12 cellular contexts compared by ENCODE assay signal in genomic region chr15:73650387-73651126, GRCh38. TPM values are rescaled to one million over a fixed set of nuclear protein-coding genes. Genes with fewer than 3 reads are reported as not detected.
DNase-seq lines count a peak whose midpoint lies in the region; ATAC-seq and TF ChIP-seq lines count a peak whose summit lies in the region.
"Had no signal": no experiment of that assay in that cellular context is flagged by ENCODE, and none has a peak within 500 bp of the region (broad histone marks: within the 10 kb centered on the region; RNA-seq: fewer than 3 reads in every experiment).

No MANE protein-coding gene starts in this region.

- H3K36me3 ChIP-seq in colonic mucosa, result no peaks in the 10 kb centered on the region
- H3K36me3 ChIP-seq: BLaER1, stomach had no signal

- H3K9me3 Mint-ChIP-seq in activated T-cell treated with anti-CD3 and anti-CD28 coated beads, Interleukin-2, amount 50 U/mL, for 4 hours, result peaks cover 6% of the 10 kb centered on the region
- peaks cover 5 to 7% of the 10 kb centered on the region in 2 donors for H3K9me3 Mint-ChIP-seq in stimulated activated naive B cell treated with anti-CD40 and anti-IgM and Interleukin-4, amounts not matched to agents 10 μg/mL and 1 μg/mL and 100 μg/mL, for 72 hours
- H3K9me3 Mint-ChIP-seq in effector memory CD8-positive, alpha-beta T cell, result no peaks in the 10 kb centered on the region

- TF ChIP-seq CTCF in choroid plexus epithelial cell (conservative IDR thresholded peaks at IDR 0.05; ENCODE audit: low read depth, low read length), result no peak
- TF ChIP-seq CTCF in colonic mucosa (IDR thresholded peaks at IDR 0.05), result no peak

- peaks cover 19% of the 10 kb centered on the region for H3K27me3 Mint-ChIP-seq in activated T-cell treated with anti-CD3 and anti-CD28 coated beads, Interleukin-2, amount 50 U/mL, for 4 hours (ENCODE audit: low read depth)
- H3K27me3 Mint-ChIP-seq in stimulated activated naive B cell treated with anti-CD40 and anti-IgM and Interleukin-4, amounts not matched to agents 10 μg/mL and 1 μg/mL and 100 μg/mL, for 72 hours, result peaks cover 43 to 67% of the 10 kb centered on the region in 2 donors
- H3K27me3 Mint-ChIP-seq in effector memory CD8-positive, alpha-beta T cell, result peaks cover 72 to 81% of the 10 kb centered on the region in 2 donors

- H3K27ac Mint-ChIP-seq in stimulated activated naive B cell treated with anti-CD40 and anti-IgM and Interleukin-4, amounts not matched to agents 10 μg/mL and 1 μg/mL and 100 μg/mL, for 72 hours, result no peak overlapping the region
- no peak overlapping the region for H3K27ac Mint-ChIP-seq in effector memory CD8-positive, alpha-beta T cell
- H3K27ac Mint-ChIP-seq: mesothelial cell of epicardium had no signal

- intact Hi-C loops in colonic mucosa (cut with DNase I), result no loop called here

- no peak overlapping the region for H3K27ac ChIP-seq in colonic mucosa
- H3K27ac ChIP-seq: BLaER1 had no signal

- no peaks in the 10 kb centered on the region for H3K9me3 ChIP-seq in colonic mucosa
- H3K9me3 ChIP-seq: BLaER1, stomach had no signal

- no peaks in the 10 kb centered on the region for H3K36me3 Mint-ChIP-seq in activated T-cell treated with anti-CD3 and anti-CD28 coated beads, Interleukin-2, amount 50 U/mL, for 4 hours (ENCODE audit: insufficient read depth)
- no peaks in the 10 kb centered on the region for H3K36me3 Mint-ChIP-seq in stimulated activated naive B cell treated with anti-CD40 and anti-IgM and Interleukin-4, amounts not matched to agents 10 μg/mL and 1 μg/mL and 100 μg/mL, for 72 hours
- H3K36me3 Mint-ChIP-seq in effector memory CD8-positive, alpha-beta T cell (ENCODE audit: insufficient read depth), result no peaks in the 10 kb centered on the region
- H3K36me3 Mint-ChIP-seq: mesothelial cell of epicardium had no signal

- H3K9ac ChIP-seq in colonic mucosa (ENCODE audit: low read depth in 2 of 2, low read length in 2 of 2), result no peak overlapping the region
- H3K9ac ChIP-seq: BLaER1 had no signal

- peak overlapping the region; percentile 21 for H3K4me3 Mint-ChIP-seq in activated T-cell treated with anti-CD3 and anti-CD28 coated beads, Interleukin-2, amount 50 U/mL, for 4 hours
- no peak overlapping the region for H3K4me3 Mint-ChIP-seq in stimulated activated naive B cell treated with anti-CD40 and anti-IgM and Interleukin-4, amounts not matched to agents 10 μg/mL and 1 μg/mL and 100 μg/mL, for 72 hours
- H3K4me3 Mint-ChIP-seq in effector memory CD8-positive, alpha-beta T cell, result no peak overlapping the region
- H3K4me3 Mint-ChIP-seq: mesothelial cell of epicardium had no signal

- no peaks in the 10 kb centered on the region for H3K27me3 ChIP-seq in colonic mucosa
- H3K27me3 ChIP-seq: BLaER1 had no signal

- H3K4me3 ChIP-seq in choroid plexus epithelial cell (ENCODE audit: low read depth, low read length), result no peak overlapping the region
- H3K4me3 ChIP-seq in colonic mucosa, result no peak overlapping the region
- H3K4me3 ChIP-seq: BLaER1, skin epidermis, stomach had no signal

- peaks cover 16% of the 10 kb centered on the region for H3K4me1 Mint-ChIP-seq in activated T-cell treated with anti-CD3 and anti-CD28 coated beads, Interleukin-2, amount 50 U/mL, for 4 hours (ENCODE audit: low read depth)
- no peaks in the 10 kb centered on the region for H3K4me1 Mint-ChIP-seq in stimulated activated naive B cell treated with anti-CD40 and anti-IgM and Interleukin-4, amounts not matched to agents 10 μg/mL and 1 μg/mL and 100 μg/mL, for 72 hours
- H3K4me1 Mint-ChIP-seq in effector memory CD8-positive, alpha-beta T cell (ENCODE audit: low read depth in 2 of 2), result no peaks in the 10 kb centered on the region

- H3K4me1 ChIP-seq in colonic mucosa, result no peaks in the 10 kb centered on the region
- H3K4me1 ChIP-seq: BLaER1, stomach had no signal

- no peak for DNase-seq in activated T-cell treated with anti-CD3 and anti-CD28 coated beads, Interleukin-2, amount 50 U/mL, for 4 hours
- DNase-seq in activated T-cell treated with anti-CD3 and anti-CD28 coated beads, Interleukin-2, amount 50 U/mL, for 1 hour, result no peak
- DNase-seq in NCI-H226, result peak; percentile 71
- peak; percentile 86 for DNase-seq in choroid plexus epithelial cell (ENCODE audit: low read depth)
- DNase-seq in stimulated activated naive B cell treated with anti-CD40 and anti-IgM and Interleukin-4, amounts not matched to agents 10 μg/mL and 1 μg/mL and 100 μg/mL, for 72 hours, result no peak
- DNase-seq in NCI-H2029 (lab: John Stamatoyannopoulos, UW), result no peak
- DNase-seq in effector memory CD8-positive, alpha-beta T cell, result no peak
- no peak for DNase-seq in colonic mucosa
- DNase-seq: stomach had no signal

- ATAC-seq in activated T-cell treated with anti-CD3 and anti-CD28 coated beads, Interleukin-2, amount 50 U/mL, for 4 hours, result peak; percentile 86 to 89
- peak; percentile 33 to 58 for ATAC-seq in stimulated activated naive B cell treated with anti-CD40 and anti-IgM and Interleukin-4, amounts not matched to agents 10 μg/mL and 1 μg/mL and 100 μg/mL, for 72 hours (replicated peaks)
- ATAC-seq in effector memory CD8-positive, alpha-beta T cell (replicated peaks), result no peak

RNA-seq across cellular contexts. Expression of gene NPTN, which starts 17.4 kb away (rescaled TPM):
- total RNA-seq in activated T-cell treated with anti-CD3 and anti-CD28 coated beads, Interleukin-2, amount 50 U/mL, for 4 hours, result 10 to 100 TPM; 65.5 to 68.1 (median 67.7) TPM
- 100 to 1,000 TPM; 111 to 159 TPM for total RNA-seq in colonic mucosa

RNA-seq across cellular contexts. Expression of gene CD276, which starts 33.6 kb away (rescaled TPM):
- 1 to 10 TPM; 2.6 to 4.1 (median 3.1) TPM for total RNA-seq in activated T-cell treated with anti-CD3 and anti-CD28 coated beads, Interleukin-2, amount 50 U/mL, for 4 hours
- 10 to 100 TPM; 45.2 to 49.9 TPM for total RNA-seq in colonic mucosa

Comparison
In these comparisons a context has a peak if more than half of its experiments do, and no peak if none do; other contexts are left out.
1. DNase-seq: peak in NCI-H226 (single experiment) and choroid plexus epithelial cell (single experiment); none in activated T-cell treated with anti-CD3 and anti-CD28 coated beads, Interleukin-2, amount 50 U/mL, for 4 hours (single experiment), activated T-cell treated with anti-CD3 and anti-CD28 coated beads, Interleukin-2, amount 50 U/mL, for 1 hour (single experiment), stimulated activated naive B cell treated with anti-CD40 and anti-IgM and Interleukin-4, amounts not matched to agents 10 μg/mL and 1 μg/mL and 100 μg/mL, for 72 hours (single experiment), NCI-H2029 (single experiment), effector memory CD8-positive, alpha-beta T cell (0 of 3) and colonic mucosa (single experiment).
2. RNA of gene CD276, which starts 33.6 kb away (total RNA-seq): 45.2 to 49.9 TPM in colonic mucosa; 2.6 to 4.1 TPM in activated T-cell treated with anti-CD3 and anti-CD28 coated beads, Interleukin-2, amount 50 U/mL, for 4 hours; every median in the first group is over 4 times any median in the second.